In genomic region chr3:12276827-12277226, GRCh38 we compare ENCODE assay signal across 1 cellular context.
TF ChIP-seq lines count a peak whose summit lies in the region.
"Not testable (repeated sequence)": the region's sequence is repeated elsewhere in the genome, so short reads cannot be mapped to it uniquely, and the experiment has no call there.

No MANE protein-coding gene starts in this region.

TF ChIP-seq in K562, 482 proteins besides CTCF, POLR2A, EP300 and RAD21 (continued from another document):
- TF ChIP-seq CEBPG (CRISPR knock-in tag; IDR thresholded peaks at IDR 0.05), result not testable (repeated sequence)
- TF ChIP-seq CEBPG (tag; conservative IDR thresholded peaks at IDR 0.05 in 1 of 2, IDR thresholded peaks at IDR 0.05 in 1 of 2), result peak in 1 of 2 experiments; percentile 23; a peak in 1 of 4 replicates
TF ChIP-seq in K562: peak in this region for 2; not testable (repeated sequence) for 480.
